8 cellular contexts compared by ENCODE assay signal in the genomic region with DNA sequence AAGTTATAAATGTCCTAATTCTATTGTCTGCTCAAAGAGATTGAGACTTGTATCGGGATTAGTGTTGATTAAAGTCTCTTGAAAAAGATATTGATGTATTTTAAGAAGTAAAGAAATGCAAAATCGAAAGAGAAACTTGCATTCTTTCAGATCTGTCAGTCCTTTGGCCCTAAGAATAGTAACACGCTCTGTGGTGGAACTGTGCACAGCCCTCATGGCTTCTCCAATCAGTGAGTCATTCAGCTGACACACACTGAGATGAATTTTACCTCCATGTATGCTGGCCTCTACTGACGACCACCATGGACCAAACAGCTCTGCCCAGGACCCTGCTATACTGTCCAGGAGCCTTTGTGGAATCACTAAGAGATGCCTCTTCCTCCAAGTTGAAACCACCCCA.
DNase-seq lines count a peak whose midpoint lies in the region; TF ChIP-seq lines count a peak whose summit lies in the region.

No MANE protein-coding gene starts in this region.

- no peak overlapping the region for H3K23ac ChIP-seq in mesendoderm (ENCODE audit: low read length)

- H2BK5ac ChIP-seq in mesendoderm (ENCODE audit: low read length) = no peak overlapping the region

- DNase-seq in GM13976 (ENCODE audit: low spot score) = peak; percentile 44
- DNase-seq in HCEC 1CT = peak; percentile 80
- DNase-seq in NB4 (ENCODE audit: low read depth) = peak; percentile 74
- peak; percentile 52 to 66 for DNase-seq in foreskin fibroblast
- no peak for DNase-seq in NCI-H1092 treated with DMSO at 0.1 percent for 48 hours (lab: John Stamatoyannopoulos, UW)
- DNase-seq in activated T-cell treated with anti-CD3 and anti-CD28 coated beads for 4 hours = no peak
- no peak for DNase-seq in mesendoderm
- no peak for DNase-seq in occipital lobe (lab: John Stamatoyannopoulos, UW)

- no peak overlapping the region for H3K4me3 ChIP-seq in NB4 (ENCODE audit: low read depth, low read length)
- no peak overlapping the region for H3K4me3 ChIP-seq in foreskin fibroblast (ENCODE audit: low read depth in 1 of 2, low read length in 2 of 2)
- no peak overlapping the region for H3K4me3 ChIP-seq in mesendoderm (ENCODE audit: low read length)

- no CpG with 5 or more reads among the region's 4 CpGs for WGBS in mesendoderm (ENCODE audit: extremely low coverage, insufficient coverage, low lambda C conversion rate)

- no peak overlapping the region for H4K8ac ChIP-seq in mesendoderm (ENCODE audit: low read depth, low read length)

- H3K56ac ChIP-seq in mesendoderm (ENCODE audit: low read length) = no peak overlapping the region

- H2AK5ac ChIP-seq in mesendoderm (ENCODE audit: low read length) = no peak overlapping the region

- H3K18ac ChIP-seq in mesendoderm (ENCODE audit: low read length) = no peak overlapping the region

- no peaks in the 10 kb centered on the region for H3K27me3 ChIP-seq in mesendoderm (ENCODE audit: insufficient read depth, low read length, poor library complexity)

- H3K36me3 ChIP-seq in mesendoderm (ENCODE audit: control insufficient read depth, insufficient read depth, low read length) = no peaks in the 10 kb centered on the region

- no peak overlapping the region for H3K27ac ChIP-seq in mesendoderm (ENCODE audit: low read depth, low read length)

- no peak overlapping the region for H4K5ac ChIP-seq in mesendoderm (ENCODE audit: low read length)

- no peaks in the 10 kb centered on the region for H3K79me1 ChIP-seq in mesendoderm (ENCODE audit: low read length)

- no peak for TF ChIP-seq POLR2A in NB4 (IDR thresholded peaks at IDR 0.05; ENCODE audit: extremely low read depth, insufficient read length)

- TF ChIP-seq CTCF in GM13976 (IDR thresholded peaks at IDR 0.05; ENCODE audit: borderline replicate concordance, control extremely low read depth, extremely low read depth, insufficient read depth, missing control alignments) (no peak), NB4 (IDR thresholded peaks at IDR 0.05; ENCODE audit: low read depth, low read length) (no peak), foreskin fibroblast (IDR thresholded peaks at IDR 0.05; ENCODE audit: low read depth, low read length) (no peak)

- no peaks in the 10 kb centered on the region for H3K4me1 ChIP-seq in mesendoderm (ENCODE audit: control insufficient read depth, low read depth, low read length)

- in situ Hi-C loops in GM13976 (cut with MboI; ENCODE audit: low sequenced_read_pairs, unreplicated experiment) = no loop called here

- H3K79me2 ChIP-seq in mesendoderm (ENCODE audit: control insufficient read depth, insufficient read depth, low read length) = no peaks in the 10 kb centered on the region

- H3K4ac ChIP-seq in mesendoderm (ENCODE audit: low read depth, low read length) = no peak overlapping the region

- H2BK15ac ChIP-seq in mesendoderm (replicated peaks; ENCODE audit: low read depth) = no peak overlapping the region

- no peak overlapping the region for H2BK120ac ChIP-seq in mesendoderm (ENCODE audit: low read depth, low read length)

- H3K9ac ChIP-seq in mesendoderm (ENCODE audit: low read length) = no peak overlapping the region

- no peak overlapping the region for H3K4me2 ChIP-seq in mesendoderm (ENCODE audit: low read length)

Comparison
In these comparisons a context has a peak if more than half of its experiments do, and no peak if none do; other contexts are left out.
1. DNase-seq: peak in GM13976 (single experiment), HCEC 1CT (single experiment), NB4 (single experiment) and foreskin fibroblast (2 of 2); none in NCI-H1092 treated with DMSO at 0.1 percent for 48 hours (single experiment), activated T-cell treated with anti-CD3 and anti-CD28 coated beads for 4 hours (single experiment), mesendoderm (single experiment) and occipital lobe (single experiment).